8 cellular contexts compared by ENCODE assay signal in the genomic region with DNA sequence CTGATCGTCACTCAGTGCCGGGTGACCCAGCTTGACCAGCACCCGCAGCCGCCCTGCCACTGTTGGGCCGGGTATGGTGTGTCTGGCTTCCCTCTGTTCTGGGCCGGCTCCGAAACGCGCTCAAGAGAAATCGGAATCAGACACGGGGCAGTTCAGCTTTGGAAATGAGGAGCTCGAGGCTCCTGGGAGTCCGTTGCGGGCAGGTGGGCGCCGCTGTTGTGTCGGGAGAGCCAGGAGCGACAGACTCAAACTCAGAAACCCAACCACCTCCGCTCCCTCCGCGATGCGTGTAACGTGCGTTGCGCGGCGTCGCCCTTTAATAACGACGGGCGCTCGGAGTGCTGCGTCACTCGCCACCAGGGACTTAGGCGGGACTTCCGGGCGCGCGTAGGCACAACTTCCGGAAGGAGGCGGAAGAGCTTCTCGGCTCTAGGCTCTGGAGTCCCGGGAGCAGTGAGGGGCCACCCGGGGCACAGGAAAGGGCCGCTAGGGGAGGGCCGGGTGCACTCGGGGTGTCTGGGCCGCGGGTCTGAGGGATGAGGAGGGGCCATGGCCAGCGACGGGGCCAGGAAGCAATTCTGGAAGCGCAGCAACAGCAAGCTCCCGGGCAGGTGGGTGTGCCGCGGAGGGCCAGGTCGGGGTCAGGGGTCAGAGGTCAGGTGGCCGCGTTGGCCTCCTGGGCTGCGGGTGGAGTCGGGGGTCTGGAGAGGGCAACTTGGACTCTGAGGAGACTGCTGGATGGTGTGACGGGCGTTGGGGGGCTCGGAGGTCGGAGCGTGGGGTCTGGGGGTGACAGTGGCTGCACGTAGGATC. TPM values are rescaled to one million over a fixed set of nuclear protein-coding genes. Genes with fewer than 3 reads are reported as not detected.
A peak's percentile ranks its signal among the peaks of the same experiment; 100 is the strongest.
DNase-seq lines count a peak whose midpoint lies in the region; ATAC-seq and TF ChIP-seq lines count a peak whose summit lies in the region.

A gene with protein sequence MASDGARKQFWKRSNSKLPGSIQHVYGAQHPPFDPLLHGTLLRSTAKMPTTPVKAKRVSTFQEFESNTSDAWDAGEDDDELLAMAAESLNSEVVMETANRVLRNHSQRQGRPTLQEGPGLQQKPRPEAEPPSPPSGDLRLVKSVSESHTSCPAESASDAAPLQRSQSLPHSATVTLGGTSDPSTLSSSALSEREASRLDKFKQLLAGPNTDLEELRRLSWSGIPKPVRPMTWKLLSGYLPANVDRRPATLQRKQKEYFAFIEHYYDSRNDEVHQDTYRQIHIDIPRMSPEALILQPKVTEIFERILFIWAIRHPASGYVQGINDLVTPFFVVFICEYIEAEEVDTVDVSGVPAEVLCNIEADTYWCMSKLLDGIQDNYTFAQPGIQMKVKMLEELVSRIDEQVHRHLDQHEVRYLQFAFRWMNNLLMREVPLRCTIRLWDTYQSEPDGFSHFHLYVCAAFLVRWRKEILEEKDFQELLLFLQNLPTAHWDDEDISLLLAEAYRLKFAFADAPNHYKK (plus strand): TSS at position 413 of the 813 bp plus-strand sequence. CDS start 137 bp downstream, at position 550.

- ATAC-seq in GM18858 (IDR thresholded peaks at IDR 0.05; ENCODE audit: unreplicated experiment) (peak; percentile 58), HG03095 (IDR thresholded peaks at IDR 0.05; ENCODE audit: unreplicated experiment) (peak; percentile 57)

- H3K36me3 ChIP-seq in iPS-18a (ENCODE audit: control insufficient read depth, low read depth, low read length) (peaks cover 4% of the 10 kb centered on the region), skeletal muscle satellite cell (ENCODE audit: insufficient read depth, low read length) (peaks cover 5% of the 10 kb centered on the region)

- no peaks in the 10 kb centered on the region for H3K27me3 ChIP-seq in iPS-18a (ENCODE audit: control insufficient read depth, insufficient read depth, low read length)
- no peaks in the 10 kb centered on the region for H3K27me3 ChIP-seq in skeletal muscle satellite cell (ENCODE audit: control insufficient read depth, insufficient read depth, low read length)

- H3K27ac ChIP-seq in VCaP: peak within 1 kb of the TSS; percentile 86
- H3K27ac ChIP-seq in iPS-18a (ENCODE audit: low read length): peak within 1 kb of the TSS; percentile 86

- peak within 1 kb of the TSS; percentile 79 for H3K4me2 ChIP-seq in skeletal muscle satellite cell (ENCODE audit: low read length)

- peaks cover 2% of the 10 kb centered on the region for H3K4me1 ChIP-seq in iPS-18a (ENCODE audit: control insufficient read depth, low read depth, low read length)
- peaks cover 21% of the 10 kb centered on the region for H3K4me1 ChIP-seq in skeletal muscle satellite cell (ENCODE audit: control insufficient read depth, insufficient read depth, low read length)

- H3K9ac ChIP-seq in iPS-18a (ENCODE audit: low read length) (peak within 1 kb of the TSS; percentile 98), skeletal muscle satellite cell (ENCODE audit: low read depth, low read length) (peak within 1 kb of the TSS; percentile 96)

- H3K9me3 ChIP-seq in iPS-18a (ENCODE audit: control insufficient read depth, low read depth, low read length): no peaks in the 10 kb centered on the region
- H3K9me3 ChIP-seq in skeletal muscle satellite cell (replicated peaks; ENCODE audit: low read length): no peaks in the 10 kb centered on the region

- H3K4me3 ChIP-seq in iPS-18a (ENCODE audit: low read length) (peak within 1 kb of the TSS; percentile 92), skeletal muscle satellite cell (ENCODE audit: low read length) (peak within 1 kb of the TSS; percentile 93)

- no peak for TF ChIP-seq CTCF in VCaP (conservative IDR thresholded peaks at IDR 0.05)

- in situ Hi-C loops in T47D (cut with HindIII; ENCODE audit: low pct_unique_long_range_greater_than_20kb, low sequenced_read_pairs): no loop called here

- DNase-seq in A172 (ENCODE audit: low spot score): peak; percentile 78
- peak; percentile 97 for DNase-seq in NCI-H2196 (lab: John Stamatoyannopoulos, UW; ENCODE audit: unreplicated experiment)
- peak; percentile 83 to 94 for DNase-seq in T47D (ENCODE audit: low read depth in 1 of 2, low spot score in 1 of 2)

RNA-seq across cellular contexts. Expression of the gene that starts here (rescaled TPM):
- total RNA-seq in A172 (2014; rRNA removed; shearing (Covaris generic)): 7.3 and 7.9 TPM in 2 replicates
- 10.7 and 12.2 TPM in 2 replicates for total RNA-seq in skeletal muscle satellite cell (2012; rRNA removed)

Comparison
In these comparisons a context has a peak if more than half of its experiments do, and no peak if none do; other contexts are left out.
1. Peak in every context shown above with its lines: DNase-seq, ATAC-seq, H3K4me3 ChIP-seq and H3K27ac ChIP-seq.